Comparison of ENCODE assay signal across 8 cellular contexts in the genomic region with DNA sequence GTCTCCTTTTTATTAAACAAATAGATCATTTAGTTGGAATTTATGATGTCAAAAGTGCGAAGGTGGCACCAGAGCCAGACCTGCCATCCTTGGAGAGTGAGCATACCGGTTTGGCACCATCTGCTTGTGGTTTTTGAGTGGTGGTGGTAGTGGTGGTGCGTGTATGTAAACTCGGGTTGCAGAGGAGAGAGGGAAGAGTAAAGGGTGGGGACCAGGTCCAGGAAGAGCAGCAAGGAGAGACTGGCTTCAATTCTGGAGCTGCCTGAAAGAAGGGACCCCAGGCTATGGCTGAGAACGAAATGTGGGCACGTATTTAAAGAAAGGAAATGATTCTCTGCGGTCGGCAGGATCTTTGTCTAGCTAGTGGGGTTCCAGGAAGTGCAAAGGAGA. TPM values are rescaled to one million over a fixed set of nuclear protein-coding genes. Genes with fewer than 3 reads are reported as not detected.
A peak's percentile ranks its signal among the peaks of the same experiment; 100 is the strongest.
DNase-seq lines count a peak whose midpoint lies in the region; ATAC-seq and TF ChIP-seq lines count a peak whose summit lies in the region.

No MANE protein-coding gene starts in this region.

- no peak for TF ChIP-seq POLR2A in uterus (IDR thresholded peaks at IDR 0.05)

- H3K4me3 Mint-ChIP-seq in activated naive CD8-positive, alpha-beta T cell, result peak overlapping the region; percentile 91
- peak overlapping the region; percentile 78 to 95 (median 85) for H3K4me3 Mint-ChIP-seq in naive B cell

- no peaks in the 10 kb centered on the region for H3K27me3 Mint-ChIP-seq in activated naive CD8-positive, alpha-beta T cell
- H3K27me3 Mint-ChIP-seq in naive B cell, result peaks cover 26 to 51% (median 44%) of the 10 kb centered on the region in 3 donors

- H3K36me3 ChIP-seq in ascending aorta (no peaks in the 10 kb centered on the region), uterus (no peaks in the 10 kb centered on the region)

- no peaks in the 10 kb centered on the region for H3K9me3 ChIP-seq in ascending aorta
- no peaks in the 10 kb centered on the region for H3K9me3 ChIP-seq in uterus

- no peaks in the 10 kb centered on the region for H3K36me3 Mint-ChIP-seq in activated naive CD8-positive, alpha-beta T cell
- no peaks in the 10 kb centered on the region for H3K36me3 Mint-ChIP-seq in naive B cell

- H3K27ac ChIP-seq in ascending aorta (no peak overlapping the region), uterus (no peak overlapping the region)

- H3K4me1 Mint-ChIP-seq in activated naive CD8-positive, alpha-beta T cell (ENCODE audit: low read depth), result peaks cover 38% of the 10 kb centered on the region
- H3K4me1 Mint-ChIP-seq in naive B cell, result peaks cover 13 to 24% (median 19%) of the 10 kb centered on the region in 3 donors

- H3K27ac Mint-ChIP-seq in activated naive CD8-positive, alpha-beta T cell, result no peak overlapping the region
- H3K27ac Mint-ChIP-seq in naive B cell, result peak overlapping the region in 2 of 6 donors; percentile 3 to 24

- DNase-seq in DMS153 treated with DMSO at 0.1 percent for 48 hours (lab: John Stamatoyannopoulos, UW; ENCODE audit: unreplicated experiment) (peak; percentile 88), NCI-H1417 treated with DMSO at 0.1 percent for 48 hours (lab: John Stamatoyannopoulos, UW) (peak; percentile 26), naive B cell (no peak), hippocampal formation (lab: John Stamatoyannopoulos, UW) (no peak), ascending aorta (ENCODE audit: low spot score in 2 of 2) (no peak), uterus (no peak)

- H3K27me3 ChIP-seq in ascending aorta (no peaks in the 10 kb centered on the region), uterus (peaks cover 0 to 9% of the 10 kb centered on the region in 2 donors)

- intact Hi-C loops in ascending aorta (cut with DNase I) (no loop called here), uterus (cut with DNase I; ENCODE audit: low total_unique reads) (no loop called here)

- no peak for TF ChIP-seq CTCF in ascending aorta (IDR thresholded peaks at IDR 0.05)
- no peak for TF ChIP-seq CTCF in uterus (IDR thresholded peaks at IDR 0.05)

- H3K4me1 ChIP-seq in ascending aorta, result peaks cover 2 to 4% of the 10 kb centered on the region in 2 donors
- peaks cover 0 to 10% of the 10 kb centered on the region in 2 donors for H3K4me1 ChIP-seq in uterus

- H3K9me3 Mint-ChIP-seq in activated naive CD8-positive, alpha-beta T cell (ENCODE audit: low read depth), result no peaks in the 10 kb centered on the region
- H3K9me3 Mint-ChIP-seq in naive B cell, result no peaks in the 10 kb centered on the region

- ATAC-seq in naive B cell (ENCODE audit: low read depth in 2 of 2), result peak in 1 of 2 donors; percentile 6
- no peak for ATAC-seq in GM21723 (IDR thresholded peaks at IDR 0.05; ENCODE audit: unreplicated experiment)

- H3K4me3 ChIP-seq in ascending aorta (peak overlapping the region in 1 of 2 donors; percentile 71), uterus (peak overlapping the region in 1 of 2 donors; percentile 26)

RNA-seq across cellular contexts. Expression of a gene that starts 0.5 kb away (rescaled TPM):
- polyA plus RNA-seq in naive B cell (ENCODE audit: low read depth in 6 of 6), result not detected
- 0.11 TPM for total RNA-seq in ascending aorta
- 1 to 10 TPM in 1 of 4 donors, under 1 TPM in 1, not detected in 2; 0.09 to 3.1 TPM for total RNA-seq in uterus

Comparison
In these comparisons a context has a peak if more than half of its experiments do, and no peak if none do; other contexts are left out.
1. DNase-seq: peak in DMS153 treated with DMSO at 0.1 percent for 48 hours (single experiment) and NCI-H1417 treated with DMSO at 0.1 percent for 48 hours (single experiment); none in naive B cell (single experiment), hippocampal formation (0 of 2), ascending aorta (0 of 2) and uterus (0 of 2).